15 cellular contexts compared by ENCODE assay signal in genomic region chrX:154419688-154420401, GRCh38. TPM values are rescaled to one million over a fixed set of nuclear protein-coding genes. Genes with fewer than 3 reads are reported as not detected.
A peak's percentile ranks its signal among the peaks of the same experiment; 100 is the strongest.
DNase-seq lines count a peak whose midpoint lies in the region; ATAC-seq and TF ChIP-seq lines count a peak whose summit lies in the region.
"Had no signal": no experiment of that assay in that cellular context is flagged by ENCODE, and none has a peak within 500 bp of the region (broad histone marks: within the 10 kb centered on the region; RNA-seq: fewer than 3 reads in every experiment).

No MANE protein-coding gene starts in this region.

- no peak overlapping the region for H3K9ac ChIP-seq in DND-41 (ENCODE audit: low read depth, low read length)
- H3K9ac ChIP-seq: parathyroid adenoma had no signal

- no peak overlapping the region for H2AFZ ChIP-seq in DND-41 (ENCODE audit: low read depth, low read length)
- H2AFZ ChIP-seq: parathyroid adenoma had no signal

- H3K4me2 ChIP-seq in DND-41 (ENCODE audit: insufficient read depth, low read length): no peak overlapping the region

- H3K4me3 ChIP-seq in DND-41 (ENCODE audit: low read depth in 1 of 2, low read length in 2 of 2) (no peak overlapping the region), left lung (no peak overlapping the region), BE2C (ENCODE audit: low read depth, low read length) (no peak overlapping the region)
- H3K4me3 ChIP-seq: tibial nerve had no signal

- no peaks in the 10 kb centered on the region for H3K27me3 Mint-ChIP-seq in nephron progenitor cell (ENCODE audit: low read depth, poor library complexity)
- H3K27me3 Mint-ChIP-seq: activated naive CD8-positive, alpha-beta T cell treated with anti-CD3 and anti-CD28 coated beads, Interleukin-2, amount 10 ng/mL, durations not matched to agents 7 days and 5 days; activated T-cell treated with anti-CD3 and anti-CD28 coated beads, Interleukin-2, amount 50 U/mL, for 24 hours had no signal

- H3K27me3 ChIP-seq in DND-41 (ENCODE audit: insufficient read depth, low read length, poor library complexity): no peaks in the 10 kb centered on the region
- no peaks in the 10 kb centered on the region for H3K27me3 ChIP-seq in left lung
- no peaks in the 10 kb centered on the region for H3K27me3 ChIP-seq in BE2C
- H3K27me3 ChIP-seq: foreskin keratinocyte, tibial nerve had no signal

- no peaks in the 10 kb centered on the region for H3K4me1 ChIP-seq in DND-41 (ENCODE audit: insufficient read depth, low read length)
- H3K4me1 ChIP-seq in left lung: peaks cover 0 to 4% of the 10 kb centered on the region in 2 donors
- H3K4me1 ChIP-seq in BE2C: peaks cover 8% of the 10 kb centered on the region
- H3K4me1 ChIP-seq: foreskin keratinocyte, parathyroid adenoma, tibial nerve had no signal

- no peaks in the 10 kb centered on the region for H3K79me2 ChIP-seq in DND-41 (ENCODE audit: insufficient read depth, low read length)
- H3K79me2 ChIP-seq: parathyroid adenoma had no signal

- H3K27ac ChIP-seq in DND-41 (ENCODE audit: low read length): no peak overlapping the region
- 0 out of 2 replicates have a peak overlapping the region, but pooled peaks have one; percentile 6 for H3K27ac ChIP-seq in RWPE1
- H3K27ac ChIP-seq in left lung: no peak overlapping the region
- H3K27ac ChIP-seq: foreskin keratinocyte, parathyroid adenoma had no signal

- H3K4me3 Mint-ChIP-seq in nephron progenitor cell: no peak overlapping the region
- H3K4me3 Mint-ChIP-seq: activated naive CD8-positive, alpha-beta T cell treated with anti-CD3 and anti-CD28 coated beads, Interleukin-2, amount 10 ng/mL, durations not matched to agents 7 days and 5 days; activated T-cell treated with anti-CD3 and anti-CD28 coated beads, Interleukin-2, amount 50 U/mL, for 24 hours; endodermal cell had no signal

- H3K36me3 ChIP-seq in DND-41 (ENCODE audit: insufficient read depth, low read length) (peaks cover 13% of the 10 kb centered on the region), left lung (peaks cover 0 to 7% of the 10 kb centered on the region in 2 donors), BE2C (no peaks in the 10 kb centered on the region)

- CTCF ChIA-PET in RWPE1 (lab: Yijun Ruan, JAX): interaction anchor here (1.2 kb wide), 1 partner anchor 16 kb away, joined by 3 read pairs; no protein-coding TSS in a partner anchor

- DNase-seq in DND-41 (no peak), RWPE1 (ENCODE audit: low spot score) (no peak), left lung (no peak), BE2C (no peak), nephron progenitor cell (no peak)
- DNase-seq: activated CD4-positive, alpha-beta T cell treated with anti-CD3 and anti-CD28 coated beads for 48 hours; activated naive CD8-positive, alpha-beta T cell treated with anti-CD3 and anti-CD28 coated beads, Interleukin-2, amount 10 ng/mL, durations not matched to agents 7 days and 5 days; activated T-cell treated with anti-CD3 and anti-CD28 coated beads, Interleukin-2, amount 50 U/mL, for 24 hours; central memory CD4-positive, alpha-beta T cell; endodermal cell; foreskin keratinocyte; NCI-H526 treated with DMSO at 0.1 percent for 48 hours had no signal

- POLR2A ChIA-PET in RWPE1 (lab: Yijun Ruan, JAX; ENCODE audit: low non-redundant PET): no interaction called here

- H3K9me3 Mint-ChIP-seq in nephron progenitor cell: peaks cover 50% of the 10 kb centered on the region
- H3K9me3 Mint-ChIP-seq: activated naive CD8-positive, alpha-beta T cell treated with anti-CD3 and anti-CD28 coated beads, Interleukin-2, amount 10 ng/mL, durations not matched to agents 7 days and 5 days; activated T-cell treated with anti-CD3 and anti-CD28 coated beads, Interleukin-2, amount 50 U/mL, for 24 hours had no signal

- H3K36me3 Mint-ChIP-seq in nephron progenitor cell (ENCODE audit: low read depth): peaks cover 12% of the 10 kb centered on the region

- no peaks in the 10 kb centered on the region for H3K4me1 Mint-ChIP-seq in nephron progenitor cell
- H3K4me1 Mint-ChIP-seq: endodermal cell had no signal

- ATAC-seq in DND-41 (ENCODE audit: insufficient read depth, low read depth): 0 out of 3 replicates have a peak, but pooled peaks have one; percentile 34
- ATAC-seq in left lung: peak; percentile 30
- no peak for ATAC-seq in GM19452 (IDR thresholded peaks at IDR 0.05; ENCODE audit: unreplicated experiment)
- ATAC-seq: foreskin keratinocyte had no signal

- H3K27ac Mint-ChIP-seq in nephron progenitor cell: no peak overlapping the region
- H3K27ac Mint-ChIP-seq: activated naive CD8-positive, alpha-beta T cell treated with anti-CD3 and anti-CD28 coated beads, Interleukin-2, amount 10 ng/mL, durations not matched to agents 7 days and 5 days; activated T-cell treated with anti-CD3 and anti-CD28 coated beads, Interleukin-2, amount 50 U/mL, for 24 hours; endodermal cell had no signal

- H4K20me1 ChIP-seq in DND-41 (ENCODE audit: insufficient read depth, low read length): no peaks in the 10 kb centered on the region

- TF ChIP-seq CTCF in DND-41 (IDR thresholded peaks at IDR 0.05; ENCODE audit: borderline replicate concordance, extremely low read depth, low read length, poor library complexity, severe bottlenecking) (no peak), RWPE1 (conservative IDR thresholded peaks at IDR 0.05; ENCODE audit: low read depth) (no peak), left lung (IDR thresholded peaks at IDR 0.05) (no peak), BE2C (IDR thresholded peaks at IDR 0.05; ENCODE audit: low read depth, low read length) (no peak), nephron progenitor cell (IDR thresholded peaks at IDR 0.05) (no peak)

- intact Hi-C loops in left lung (cut with DNase I): no loop called here

- no peaks in the 10 kb centered on the region for H3K9me3 ChIP-seq in DND-41 (ENCODE audit: insufficient read depth, low read length, severe bottlenecking)
- H3K9me3 ChIP-seq in left lung: no peaks in the 10 kb centered on the region
- no peaks in the 10 kb centered on the region for H3K9me3 ChIP-seq in BE2C
- H3K9me3 ChIP-seq: tibial nerve had no signal

RNA-seq across cellular contexts. Expression of gene TAFAZZIN, which starts 8.5 kb away (rescaled TPM):
- total RNA-seq in left lung: 10 to 100 TPM; 34.7 to 45.5 TPM
- 35.5 TPM for polyA plus RNA-seq in BE2C (2012; ENCODE audit: insufficient read depth, insufficient read length, low read depth)

RNA-seq across cellular contexts. Expression of gene ATP6AP1, which starts 8.6 kb away (rescaled TPM):
- total RNA-seq in left lung: 100 to 1,000 TPM; 139 to 168 TPM
- polyA plus RNA-seq in BE2C (2012; ENCODE audit: insufficient read depth, insufficient read length, low read depth): 412 TPM

RNA-seq across cellular contexts. Expression of gene DNASE1L1, which starts 10.8 kb away (rescaled TPM):
- total RNA-seq in left lung: 10 to 100 TPM; 34.7 to 36.1 TPM
- 20.5 TPM for polyA plus RNA-seq in BE2C (2012; ENCODE audit: insufficient read depth, insufficient read length, low read depth)

RNA-seq across cellular contexts. Expression of gene GDI1, which starts 17.1 kb away (rescaled TPM):
- total RNA-seq in left lung: 100 to 1,000 TPM; 107 to 108 TPM
- polyA plus RNA-seq in BE2C (2012; ENCODE audit: insufficient read depth, insufficient read length, low read depth): 595 TPM

RNA-seq across cellular contexts. Expression of gene RPL10, which starts 21.7 kb away (rescaled TPM):
- 1,000 to 10,000 TPM; 2,309 to 2,455 TPM for total RNA-seq in left lung
- 1,809 TPM for polyA plus RNA-seq in BE2C (2012; ENCODE audit: insufficient read depth, insufficient read length, low read depth)
